ENCODE assay signal across 19 cellular contexts in the genomic region with DNA sequence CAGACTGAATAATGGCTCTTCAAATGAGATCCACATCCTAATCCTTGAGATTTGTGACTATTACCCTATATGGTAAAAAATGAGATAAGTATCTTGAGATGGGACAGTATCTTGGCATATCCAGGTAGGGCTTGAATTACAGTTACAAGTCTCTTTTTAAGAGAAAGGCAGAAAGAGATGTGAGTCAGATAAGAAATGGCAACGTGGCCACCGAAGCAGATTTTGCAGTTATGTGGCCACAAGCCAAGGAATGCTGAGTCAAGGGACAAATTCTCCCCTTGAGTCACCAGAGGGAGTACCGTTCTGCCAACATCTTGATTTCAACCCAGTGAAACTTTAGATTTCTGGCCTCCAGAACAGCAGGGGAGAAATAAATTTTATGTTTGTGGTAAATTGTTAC.
DNase-seq lines count a peak whose midpoint lies in the region; ATAC-seq and TF ChIP-seq lines count a peak whose summit lies in the region.
"Had no signal": no experiment of that assay in that cellular context is flagged by ENCODE, and none has a peak within 500 bp of the region (broad histone marks: within the 10 kb centered on the region; RNA-seq: fewer than 3 reads in every experiment).

No MANE protein-coding gene starts in this region.

- peak; percentile 7 for DNase-seq in HPDE6-E6E7 (ENCODE audit: extremely low spot score)
- peak; percentile 71 for DNase-seq in RWPE1 (ENCODE audit: low spot score)
- DNase-seq in fibroblast of lung (ENCODE audit: low read depth in 2 of 2): peak; percentile 64 to 83
- no peak for DNase-seq in dorsolateral prefrontal cortex
- DNase-seq in cerebellum (ENCODE audit: low spot score): no peak
- DNase-seq: activated CD4-positive, alpha-beta memory T cell treated with anti-CD3 and anti-CD28 coated beads for 36 hours; body of pancreas; CD8-positive, alpha-beta T cell; effector memory CD8-positive, alpha-beta T cell; left ventricle myocardium superior; natural killer cell; NCI-H526 treated with DMSO at 0.1 percent for 48 hours; right lobe of liver had no signal

- H3K36me3 ChIP-seq in fibroblast of lung (ENCODE audit: control insufficient read depth, insufficient read depth, low read length) (no peaks in the 10 kb centered on the region), skeletal muscle satellite cell (ENCODE audit: insufficient read depth, low read length) (no peaks in the 10 kb centered on the region)
- H3K36me3 ChIP-seq: right lobe of liver had no signal

- H3K79me2 ChIP-seq in fibroblast of lung (ENCODE audit: control insufficient read depth, insufficient read depth, low read length): no peaks in the 10 kb centered on the region
- H3K79me2 ChIP-seq: hepatocyte had no signal

- H3K9me3 ChIP-seq in fibroblast of lung (ENCODE audit: control insufficient read depth, insufficient read depth, low read depth, low read length): no peaks in the 10 kb centered on the region
- H3K9me3 ChIP-seq in skeletal muscle satellite cell (replicated peaks; ENCODE audit: low read length): no peaks in the 10 kb centered on the region
- H3K9me3 ChIP-seq: body of pancreas, right lobe of liver had no signal

- no peaks in the 10 kb centered on the region for H4K20me1 ChIP-seq in fibroblast of lung (ENCODE audit: control insufficient read depth, extremely low read depth, insufficient read depth, low read length)

- no peak overlapping the region for H3K9ac ChIP-seq in fibroblast of lung (ENCODE audit: insufficient read depth, low read length)
- H3K9ac ChIP-seq in skeletal muscle satellite cell (ENCODE audit: low read depth, low read length): no peak overlapping the region

- intact Hi-C loops in dorsolateral prefrontal cortex (cut with DNase I): no loop called here

- TF ChIP-seq CTCF in RWPE1 (conservative IDR thresholded peaks at IDR 0.05; ENCODE audit: low read depth): no peak; the same call in 1 of the 2 replicates
- TF ChIP-seq CTCF in fibroblast of lung (conservative IDR thresholded peaks at IDR 0.05 in 1 of 2, IDR thresholded peaks at IDR 0.05 in 1 of 2; ENCODE audit: low read depth in 1 of 2, low read length in 2 of 2): no peak
- TF ChIP-seq CTCF in dorsolateral prefrontal cortex (IDR thresholded peaks at IDR 0.05 in 54 of 56, conservative IDR thresholded peaks at IDR 0.05 in 2 of 56; ENCODE audit: low read depth in 1 of 56, partially characterized antibody in 56 of 56): no peak

- POLR2A ChIA-PET in RWPE1 (lab: Yijun Ruan, JAX; ENCODE audit: low non-redundant PET): no interaction called here

- no peaks in the 10 kb centered on the region for H3K4me1 ChIP-seq in fibroblast of lung (ENCODE audit: control insufficient read depth, extremely low read depth, insufficient read depth, low read length)
- peaks cover 11% of the 10 kb centered on the region for H3K4me1 ChIP-seq in skeletal muscle satellite cell (ENCODE audit: control insufficient read depth, insufficient read depth, low read length)
- H3K4me1 ChIP-seq: body of pancreas, right lobe of liver had no signal

- ATAC-seq in HG02852 (IDR thresholded peaks at IDR 0.05; ENCODE audit: unreplicated experiment) (no peak), GM21367 (IDR thresholded peaks at IDR 0.05; ENCODE audit: unreplicated experiment) (no peak)
- ATAC-seq: activated T-helper 17 cell treated with anti-CD3 and anti-CD28 coated beads, Interleukin-2, amount 50 U/mL, for 72 hours; body of pancreas; CD8-positive, alpha-beta T cell; effector memory CD8-positive, alpha-beta T cell; left ventricle myocardium superior; natural killer cell; right lobe of liver; Right ventricle myocardium inferior had no signal

- H2AFZ ChIP-seq in fibroblast of lung (ENCODE audit: low read length): no peak overlapping the region
- H2AFZ ChIP-seq: hepatocyte had no signal

- H3K27ac ChIP-seq in RWPE1: no peak overlapping the region
- H3K27ac ChIP-seq in fibroblast of lung (ENCODE audit: insufficient read depth, low read length): no peak overlapping the region
- H3K27ac ChIP-seq in dorsolateral prefrontal cortex: no peak overlapping the region
- H3K27ac ChIP-seq: body of pancreas, hepatocyte, right lobe of liver had no signal

- H3K4me2 ChIP-seq in fibroblast of lung (ENCODE audit: extremely low read depth, insufficient read depth, low read length): no peak overlapping the region
- H3K4me2 ChIP-seq in skeletal muscle satellite cell (ENCODE audit: low read length): peak overlapping the region; percentile 12
- H3K4me2 ChIP-seq: hepatocyte had no signal

- CTCF ChIA-PET in RWPE1 (lab: Yijun Ruan, JAX): no interaction called here

- no peak overlapping the region for H3K4me3 ChIP-seq in fibroblast of lung (replicated peaks in 1 of 4; ENCODE audit: control extremely low read depth in 1 of 4, insufficient read depth in 1 of 4, low read depth in 3 of 4, low read length in 4 of 4)
- H3K4me3 ChIP-seq in skeletal muscle satellite cell (ENCODE audit: low read length): no peak overlapping the region
- H3K4me3 ChIP-seq in dorsolateral prefrontal cortex: no peak overlapping the region
- H3K4me3 ChIP-seq: body of pancreas, hepatocyte, right lobe of liver had no signal

- H3K27me3 ChIP-seq in fibroblast of lung (ENCODE audit: control insufficient read depth, insufficient read depth, low read length) (no peaks in the 10 kb centered on the region), skeletal muscle satellite cell (ENCODE audit: control insufficient read depth, insufficient read depth, low read length) (no peaks in the 10 kb centered on the region), dorsolateral prefrontal cortex (no peaks in the 10 kb centered on the region)
- H3K27me3 ChIP-seq: body of pancreas, hepatocyte, right lobe of liver had no signal

Comparison
In these comparisons a context has a peak if more than half of its experiments do, and no peak if none do; other contexts are left out.
1. DNase-seq: peak in HPDE6-E6E7 (single experiment), RWPE1 (single experiment) and fibroblast of lung (2 of 2); none in dorsolateral prefrontal cortex (0 of 10) and cerebellum (single experiment).